ENCODE assay signal across 1 cellular context in genomic region chr3:195638456-195638855, GRCh38. TPM values are rescaled to one million over a fixed set of nuclear protein-coding genes. Genes with fewer than 3 reads are reported as not detected.
"Had no signal": no experiment of that assay in that cellular context is flagged by ENCODE, and none has a peak within 500 bp of the region (broad histone marks: within the 10 kb centered on the region; RNA-seq: fewer than 3 reads in every experiment).

No MANE protein-coding gene starts in this region.

RNA-seq across cellular contexts. Expression of gene APOD, which starts 54.7 kb away (rescaled TPM):
- total RNA-seq: M059J had no signal
